Comparison of ENCODE assay signal across 8 cellular contexts in genomic region chr1:8878448-8879347, GRCh38. TPM values are rescaled to one million over a fixed set of nuclear protein-coding genes. Genes with fewer than 3 reads are reported as not detected.
A peak's percentile ranks its signal among the peaks of the same experiment; 100 is the strongest.
DNase-seq lines count a peak whose midpoint lies in the region; ATAC-seq and TF ChIP-seq lines count a peak whose summit lies in the region.

Gene ENO1 (minus strand): TSS chr1:8878686. CDS start chr1:8874908, 3,778 bp downstream.

- H4K20me1 ChIP-seq in DND-41 (ENCODE audit: insufficient read depth, low read length): peaks cover 45% of the 10 kb centered on the region

- TF ChIP-seq POLR2A in Peyer's patch (IDR thresholded peaks at IDR 0.05) (peak; percentile 95 to 98), esophagus squamous epithelium (IDR thresholded peaks at IDR 0.05) (peak in 3 of 4 donors; percentile 94 to 99 (median 95))

- peaks cover 0 to 9% of the 10 kb centered on the region in 2 donors for H3K36me3 Mint-ChIP-seq in naive B cell
- H3K36me3 Mint-ChIP-seq in stimulated activated effector memory CD8-positive, alpha-beta T cell treated with anti-CD3 and anti-CD28 coated beads, Interleukin-12 subunit alpha, Interleukin-12 subunit beta, amount 100 ng/mL, for 72 hours: peaks cover 66% of the 10 kb centered on the region

- H3K27me3 ChIP-seq in DND-41 (ENCODE audit: insufficient read depth, low read length, poor library complexity) (no peaks in the 10 kb centered on the region), Peyer's patch (no peaks in the 10 kb centered on the region), esophagus squamous epithelium (no peaks in the 10 kb centered on the region)

- H3K36me3 ChIP-seq in DND-41 (ENCODE audit: insufficient read depth, low read length): peaks cover 47% of the 10 kb centered on the region
- peaks cover 0 to 17% (median 0%) of the 10 kb centered on the region in 3 donors for H3K36me3 ChIP-seq in Peyer's patch
- peaks cover 0 to 26% (median 0%) of the 10 kb centered on the region in 3 donors for H3K36me3 ChIP-seq in esophagus squamous epithelium

- H3K4me2 ChIP-seq in DND-41 (ENCODE audit: insufficient read depth, low read length): peak within 1 kb of the TSS; percentile 69

- H3K9me3 ChIP-seq in DND-41 (ENCODE audit: insufficient read depth, low read length, severe bottlenecking) (no peaks in the 10 kb centered on the region), Peyer's patch (no peaks in the 10 kb centered on the region), esophagus squamous epithelium (no peaks in the 10 kb centered on the region)

- H3K27ac ChIP-seq in DND-41 (ENCODE audit: low read length): peak within 1 kb of the TSS; percentile 91
- H3K27ac ChIP-seq in Peyer's patch: peak within 1 kb of the TSS; percentile 95 to 100 (median 98)
- H3K27ac ChIP-seq in esophagus squamous epithelium: peak within 1 kb of the TSS; percentile 93 to 100 (median 99)

- no peaks in the 10 kb centered on the region for H3K27me3 Mint-ChIP-seq in naive B cell

- TF ChIP-seq CTCF in DND-41 (IDR thresholded peaks at IDR 0.05; ENCODE audit: borderline replicate concordance, extremely low read depth, low read length, poor library complexity, severe bottlenecking) (no peak), Peyer's patch (IDR thresholded peaks at IDR 0.05) (peak in 1 of 6 experiments; percentile 18), esophagus squamous epithelium (IDR thresholded peaks at IDR 0.05) (no peak)

- H3K9ac ChIP-seq in DND-41 (ENCODE audit: low read depth, low read length): peak within 1 kb of the TSS; percentile 97

- peak; percentile 98 for DNase-seq in DND-41
- peak; percentile 98 for DNase-seq in KG1 (lab: John Stamatoyannopoulos, UW)
- DNase-seq in Peyer's patch: peak; percentile 98 to 99 (median 99)
- DNase-seq in activated T-helper 1 cell treated with Interleukin-2 at 50 U/mL for 16 hours (ENCODE audit: low read depth): peak; percentile 99
- peak; percentile 93 for DNase-seq in esophagus squamous epithelium (lab: John Stamatoyannopoulos, UW)
- DNase-seq in naive B cell: peak; percentile 99
- DNase-seq in stimulated activated effector memory CD8-positive, alpha-beta T cell treated with anti-CD3 and anti-CD28 coated beads, Interleukin-12 subunit alpha, Interleukin-12 subunit beta, amount 100 ng/mL, for 72 hours (ENCODE audit: low spot score in 2 of 2): peak; percentile 100

- peak within 1 kb of the TSS; percentile 74 to 78 for H3K4me3 ChIP-seq in DND-41 (ENCODE audit: low read depth in 1 of 2, low read length in 2 of 2)
- H3K4me3 ChIP-seq in Peyer's patch: peak within 1 kb of the TSS; percentile 79 to 97 (median 80)
- peak within 1 kb of the TSS; percentile 71 to 93 (median 82) for H3K4me3 ChIP-seq in esophagus squamous epithelium

- peak within 1 kb of the TSS; percentile 88 to 98 (median 94) for H3K4me3 Mint-ChIP-seq in naive B cell
- H3K4me3 Mint-ChIP-seq in stimulated activated effector memory CD8-positive, alpha-beta T cell treated with anti-CD3 and anti-CD28 coated beads, Interleukin-12 subunit alpha, Interleukin-12 subunit beta, amount 100 ng/mL, for 72 hours: peak within 1 kb of the TSS; percentile 75

- H3K4me1 ChIP-seq in DND-41 (ENCODE audit: insufficient read depth, low read length) (peaks cover 54% of the 10 kb centered on the region), Peyer's patch (peaks cover 5 to 50% (median 20%) of the 10 kb centered on the region in 4 donors), esophagus squamous epithelium (peaks cover 29 to 68% (median 46%) of the 10 kb centered on the region in 3 donors)

- H2AFZ ChIP-seq in DND-41 (ENCODE audit: low read depth, low read length): peak within 1 kb of the TSS; percentile 55

- peak within 1 kb of the TSS; percentile 93 to 99 (median 98) for H3K27ac Mint-ChIP-seq in naive B cell
- H3K27ac Mint-ChIP-seq in stimulated activated effector memory CD8-positive, alpha-beta T cell treated with anti-CD3 and anti-CD28 coated beads, Interleukin-12 subunit alpha, Interleukin-12 subunit beta, amount 100 ng/mL, for 72 hours: peak within 1 kb of the TSS; percentile 98

- 0% methylated on average over 8 of the region's 103 CpGs; no CpG with 5 or more reads in 1 of the 2 donors for WGBS in esophagus squamous epithelium, 2 donors

- no peaks in the 10 kb centered on the region for H3K9me3 Mint-ChIP-seq in naive B cell
- no peaks in the 10 kb centered on the region for H3K9me3 Mint-ChIP-seq in stimulated activated effector memory CD8-positive, alpha-beta T cell treated with anti-CD3 and anti-CD28 coated beads, Interleukin-12 subunit alpha, Interleukin-12 subunit beta, amount 100 ng/mL, for 72 hours

- intact Hi-C loops in esophagus squamous epithelium (cut with DNase I): no loop called here

- ATAC-seq in DND-41 (ENCODE audit: insufficient read depth, low read depth) (peak; percentile 78), GM21737 (IDR thresholded peaks at IDR 0.05; ENCODE audit: unreplicated experiment) (peak; percentile 68), naive B cell (ENCODE audit: low read depth in 2 of 2) (peak; percentile 81 to 82)
- ATAC-seq in stimulated activated effector memory CD8-positive, alpha-beta T cell treated with anti-CD3 and anti-CD28 coated beads, Interleukin-12 subunit alpha, Interleukin-12 subunit beta, amount 100 ng/mL, for 72 hours: peak; percentile 81

- peaks cover 66% of the 10 kb centered on the region for H3K79me2 ChIP-seq in DND-41 (ENCODE audit: insufficient read depth, low read length)

- peaks cover 31 to 55% (median 46%) of the 10 kb centered on the region in 3 donors for H3K4me1 Mint-ChIP-seq in naive B cell
- peaks cover 34% of the 10 kb centered on the region for H3K4me1 Mint-ChIP-seq in stimulated activated effector memory CD8-positive, alpha-beta T cell treated with anti-CD3 and anti-CD28 coated beads, Interleukin-12 subunit alpha, Interleukin-12 subunit beta, amount 100 ng/mL, for 72 hours

RNA-seq across cellular contexts. Expression of gene ENO1, which starts in this region (rescaled TPM):
- 100 to 1,000 TPM; 355 to 547 (median 484) TPM for total RNA-seq in Peyer's patch
- total RNA-seq in esophagus squamous epithelium: 1,000 to 10,000 TPM in 3 of 4 donors, 100 to 1,000 TPM in 1; 954 to 1,668 (median 1,315) TPM
- polyA plus RNA-seq in naive B cell (ENCODE audit: low read depth in 6 of 6): 100 to 1,000 TPM; 543 to 921 (median 629) TPM

Comparison
In these comparisons a context has a peak if more than half of its experiments do, and no peak if none do; other contexts are left out.
1. Peak in every context shown above with its lines: DNase-seq, ATAC-seq, H3K4me3 ChIP-seq and H3K27ac ChIP-seq.